Comparison of ENCODE assay signal across 8 cellular contexts in the genomic region with DNA sequence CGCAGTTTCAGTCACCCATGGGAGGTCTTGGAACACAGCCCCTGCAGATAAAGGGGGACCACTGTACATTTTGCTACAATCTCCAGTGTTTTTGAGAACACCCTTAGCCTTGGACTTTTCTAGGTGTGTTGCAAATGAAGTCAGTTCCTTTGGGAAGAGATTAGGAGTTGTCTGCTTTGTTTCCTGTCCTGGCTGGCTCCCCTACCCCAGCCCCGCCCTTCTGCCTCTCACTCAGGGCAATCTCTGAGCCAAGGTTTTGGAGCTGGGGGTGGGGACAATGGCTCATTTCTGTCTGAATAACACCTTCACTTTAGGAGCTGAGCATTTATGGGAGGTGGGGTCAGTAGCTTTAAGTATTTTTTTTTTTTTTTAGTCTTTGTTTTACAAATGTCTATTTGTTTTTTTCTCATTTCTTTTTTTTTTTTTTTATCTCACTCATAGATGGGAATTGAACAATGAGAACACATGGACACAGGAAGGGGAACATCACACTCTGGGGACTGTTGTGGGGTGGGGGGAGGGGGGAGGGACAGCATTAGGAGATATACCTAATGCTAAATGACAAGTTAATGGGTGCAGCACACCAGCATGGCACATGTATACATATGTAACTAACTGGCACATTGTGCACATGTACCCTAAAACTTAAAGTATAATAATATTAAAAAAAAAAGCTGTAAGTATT. TPM values are rescaled to one million over a fixed set of nuclear protein-coding genes. Genes with fewer than 3 reads are reported as not detected.
DNase-seq lines count a peak whose midpoint lies in the region; ATAC-seq and TF ChIP-seq lines count a peak whose summit lies in the region.
"Not testable (repeated sequence)": the region's sequence is repeated elsewhere in the genome, so short reads cannot be mapped to it uniquely, and the experiment has no call there.

No MANE protein-coding gene starts in this region.

- H3K79me2 ChIP-seq in PC-3 (ENCODE audit: low read length); mesendoderm (ENCODE audit: control insufficient read depth, insufficient read depth, low read length): not testable (repeated sequence)

- TF ChIP-seq POLR2A in body of pancreas (IDR thresholded peaks at IDR 0.05); stomach (IDR thresholded peaks at IDR 0.05): not testable (repeated sequence)

- not testable (repeated sequence) for H2BK5ac ChIP-seq in mesendoderm (ENCODE audit: low read length)

- H3K18ac ChIP-seq in mesendoderm (ENCODE audit: low read length), result peak overlapping the region; percentile 92

- H2BK120ac ChIP-seq in mesendoderm (ENCODE audit: low read depth, low read length), result peak overlapping the region; percentile 89

- not testable (repeated sequence) for H3K9me2 ChIP-seq in PC-3 (replicated peaks; ENCODE audit: low read length)

- TF ChIP-seq CTCF in PC-3 (conservative IDR thresholded peaks at IDR 0.05; ENCODE audit: low read depth, low read length); body of pancreas (IDR thresholded peaks at IDR 0.05); fibroblast of pulmonary artery (IDR thresholded peaks at IDR 0.05; ENCODE audit: low read length, missing control alignments); stomach (IDR thresholded peaks at IDR 0.05): not testable (repeated sequence)

- H3K36me3 ChIP-seq in HUES6 (ENCODE audit: control insufficient read depth, insufficient read depth, low read length), result peaks cover 14% of the 10 kb centered on the region
- H3K36me3 ChIP-seq in PC-3 (ENCODE audit: low read depth, low read length); body of pancreas (replicated peaks in 1 of 2; ENCODE audit: insufficient read depth in 1 of 2, low read depth in 2 of 2); mesendoderm (ENCODE audit: control insufficient read depth, insufficient read depth, low read length): not testable (repeated sequence)
- H3K36me3 ChIP-seq in stomach, result peaks cover 4 to 61% (median 59%) of the 10 kb centered on the region in 4 donors

- POLR2A ChIA-PET in PC-3 (lab: Charles Lee; ENCODE audit: unreplicated experiment), result interaction anchor here (0.6 kb wide), 2 partner anchors 266 to 1336 kb away, joined by 4 to 5 read pairs; no protein-coding TSS in a partner anchor

- not testable (repeated sequence) for TF ChIP-seq EP300 in stomach (IDR thresholded peaks at IDR 0.05)

- not testable (repeated sequence) for H3K9ac ChIP-seq in HUES6 (ENCODE audit: low read length); PC-3 (ENCODE audit: low read length); mesendoderm (ENCODE audit: low read length)

- H3K27ac ChIP-seq in HUES6 (ENCODE audit: low read depth, low read length) (peak overlapping the region; percentile 28; the same call in 1 of the 2 replicates), body of pancreas (peak overlapping the region in 3 of 4 donors; percentile 16 to 39 (median 36)), right cardiac atrium (ENCODE audit: low read length) (peak overlapping the region; percentile 52), mesendoderm (ENCODE audit: low read depth, low read length) (peak overlapping the region; percentile 69), stomach (peak overlapping the region in 1 of 5 donors; percentile 13)
- H3K27ac ChIP-seq in PC-3 (ENCODE audit: low read length), result not testable (repeated sequence)

- H3F3A ChIP-seq in PC-3 (ENCODE audit: low read length, unreplicated experiment), result not testable (repeated sequence)

- not testable (repeated sequence) for H2BK15ac ChIP-seq in mesendoderm (replicated peaks; ENCODE audit: low read depth)

- DNase-seq in Daoy (ENCODE audit: low read depth) (peak; percentile 75), PC-3 (peak; percentile 54), body of pancreas (peak; percentile 24 to 82 (median 50)), fibroblast of pulmonary artery (ENCODE audit: low read depth) (peak; percentile 31), right cardiac atrium (peak; percentile 56 to 82 (median 67)), mesendoderm (peak; percentile 93), stomach (peak; percentile 28)

- not testable (repeated sequence) for H3K23ac ChIP-seq in mesendoderm (ENCODE audit: low read length)

- H3K56ac ChIP-seq in mesendoderm (ENCODE audit: low read length), result peak overlapping the region; percentile 68

- not testable (repeated sequence) for H2AK5ac ChIP-seq in mesendoderm (ENCODE audit: low read length)

- WGBS in body of pancreas, 2 donors, result 78 to 80% methylated on average over 2 of the region's 2 CpGs
- 67% methylated on average over 2 of the region's 2 CpGs for WGBS in right cardiac atrium
- WGBS in mesendoderm (ENCODE audit: extremely low coverage, insufficient coverage, low lambda C conversion rate), result no CpG with 5 or more reads among the region's 2 CpGs
- WGBS in stomach, 5 donors, result 57 to 81% (median 69%) methylated on average over 2 of the region's 2 CpGs

- peaks cover 13% of the 10 kb centered on the region for H3K4me1 ChIP-seq in HUES6 (ENCODE audit: control insufficient read depth, insufficient read depth, low read length)
- H3K4me1 ChIP-seq in PC-3 (ENCODE audit: insufficient read depth, low read length); body of pancreas; right cardiac atrium (ENCODE audit: control insufficient read depth, insufficient read depth, low read length); mesendoderm (ENCODE audit: control insufficient read depth, low read depth, low read length); stomach: not testable (repeated sequence)

- not testable (repeated sequence) for H3K27me3 ChIP-seq in HUES6 (ENCODE audit: control insufficient read depth, insufficient read depth, low read length); PC-3 (ENCODE audit: low read length); body of pancreas; right cardiac atrium (ENCODE audit: control insufficient read depth, insufficient read depth); mesendoderm (ENCODE audit: insufficient read depth, low read length, poor library complexity); stomach

- not testable (repeated sequence) for H4K20me1 ChIP-seq in PC-3 (ENCODE audit: low read length)

- intact Hi-C loops in PC-3 (cut with micrococcal nuclease); body of pancreas (cut with DNase I); right cardiac atrium (cut with DNase I); stomach (cut with DNase I; ENCODE audit: low total_unique reads): not testable (repeated sequence)

- H2AFZ ChIP-seq in PC-3 (ENCODE audit: low read length), result not testable (repeated sequence)

- H3K4me3 ChIP-seq in HUES6 (ENCODE audit: low read depth, low read length), result peak overlapping the region; percentile 8; the same call in 1 of the 2 replicates
- not testable (repeated sequence) for H3K4me3 ChIP-seq in PC-3 (ENCODE audit: low read length); body of pancreas; fibroblast of pulmonary artery (replicated peaks; ENCODE audit: low read depth, low read length); right cardiac atrium (ENCODE audit: low read length); mesendoderm (ENCODE audit: low read length); stomach

- H3K9me3 ChIP-seq in HUES6 (ENCODE audit: control insufficient read depth, insufficient read depth, low read depth, low read length); PC-3 (ENCODE audit: low read length); body of pancreas; right cardiac atrium (ENCODE audit: control insufficient read depth, low read length); stomach: not testable (repeated sequence)

- not testable (repeated sequence) for BruUV-seq in PC-3 (replicated peaks; lab: Mats Ljungman, UMichigan)

- CTCF ChIA-PET in PC-3 (lab: Charles Lee), result interaction anchor here (0.6 kb wide), 1 partner anchor 411 kb away, joined by 7 read pairs; no protein-coding TSS in a partner anchor

- H3K79me1 ChIP-seq in mesendoderm (ENCODE audit: low read length), result not testable (repeated sequence)

- peak overlapping the region; percentile 77 for H3K4ac ChIP-seq in mesendoderm (ENCODE audit: low read depth, low read length)

- not testable (repeated sequence) for H4K5ac ChIP-seq in mesendoderm (ENCODE audit: low read length)

- H4K8ac ChIP-seq in mesendoderm (ENCODE audit: low read depth, low read length), result not testable (repeated sequence)

- H3K4me2 ChIP-seq in PC-3 (ENCODE audit: low read length), result peak overlapping the region; percentile 9; the same call in 1 of the 2 replicates
- H3K4me2 ChIP-seq in mesendoderm (ENCODE audit: low read length), result not testable (repeated sequence)

- ATAC-seq in PC-3 (peak; percentile 92), body of pancreas (peak; percentile 63), right cardiac atrium (peak; percentile 92 to 98)

RNA-seq across cellular contexts. Expression of gene FAM177A1, which starts 15.2 kb away (rescaled TPM):
- total RNA-seq in Daoy (2014; rRNA removed; shearing (Covaris generic)), result 46.7 and 53.9 TPM in 2 replicates
- total RNA-seq in PC-3 (2014; rRNA removed), result 36.2 and 62.8 TPM in 2 replicates
- total RNA-seq in body of pancreas, result 10 to 100 TPM; 11.5 to 22.3 TPM
- total RNA-seq in right cardiac atrium, result 10 to 100 TPM; 54.2 to 86.2 (median 66.2) TPM
- polyA plus RNA-seq in right cardiac atrium, result 54.1 TPM
- polyA plus RNA-seq in mesendoderm (2013, experiment 1 of 2), result 75.7 TPM
- 74.3 TPM for polyA plus RNA-seq in mesendoderm (2013, experiment 2 of 2)
- 100 to 1,000 TPM in 1 of 5 donors, 10 to 100 TPM in 4; 13.8 to 300 (median 36.6) TPM for total RNA-seq in stomach
- polyA plus RNA-seq in stomach, result 10 to 100 TPM; 44.5 to 53.5 (median 50.6) TPM

Comparison
In these comparisons a context has a peak if more than half of its experiments do, and no peak if none do; other contexts are left out.
1. DNase-seq: peak in every context shown above with its lines; median percentile 93 in mesendoderm; 75 in Daoy; 67 in right cardiac atrium; 54 in PC-3; 50 in body of pancreas; 31 in fibroblast of pulmonary artery; 28 in stomach.